10 cellular contexts compared by ENCODE assay signal in the genomic region with DNA sequence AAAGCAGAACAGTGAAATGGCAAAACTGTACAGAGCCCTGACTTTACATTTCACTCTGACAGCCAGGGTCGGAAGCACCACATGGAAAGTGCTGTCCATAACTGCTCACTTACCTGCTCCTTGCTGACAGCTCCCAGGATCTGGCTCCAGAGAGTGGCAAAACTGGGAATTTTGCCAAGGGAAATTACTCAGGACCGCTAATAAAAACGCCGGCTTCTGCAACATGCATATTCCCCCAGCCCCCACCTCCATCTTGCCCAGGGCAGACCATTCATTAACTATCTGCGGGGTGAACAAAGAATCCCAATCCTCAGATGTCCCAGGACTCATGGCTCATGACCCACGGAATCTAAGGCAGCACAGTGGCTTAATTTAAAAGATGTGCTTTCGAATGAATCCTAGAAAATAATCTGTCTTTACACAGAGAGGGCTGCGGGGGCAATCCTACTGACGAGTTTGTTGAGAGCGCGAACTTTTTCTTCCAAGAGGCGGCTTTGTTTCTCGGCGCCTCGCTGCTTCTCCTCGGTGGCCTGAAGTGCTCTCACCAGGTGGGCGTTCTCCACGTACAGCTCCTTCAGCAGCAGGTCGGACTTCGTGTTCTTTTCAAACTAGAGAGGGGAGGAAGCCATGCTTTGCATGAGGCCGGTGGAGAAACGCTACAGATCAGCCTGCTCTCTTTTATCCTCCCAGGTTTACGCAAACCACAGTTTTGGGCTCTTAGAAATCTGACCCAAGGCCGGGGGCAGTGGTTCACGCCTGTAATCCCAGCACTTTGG. TPM values are rescaled to one million over a fixed set of nuclear protein-coding genes. Genes with fewer than 3 reads are reported as not detected.
DNase-seq lines count a peak whose midpoint lies in the region; ATAC-seq, FAIRE-seq and TF ChIP-seq lines count a peak whose summit lies in the region.
"Had no signal": no experiment of that assay in that cellular context is flagged by ENCODE, and none has a peak within 500 bp of the region (broad histone marks: within the 10 kb centered on the region; RNA-seq: fewer than 3 reads in every experiment).

No MANE protein-coding gene starts in this region.

- ATAC-seq in GM21526 (IDR thresholded peaks at IDR 0.05; ENCODE audit: low FRiP score, unreplicated experiment) (no peak), GM21619 (IDR thresholded peaks at IDR 0.05; ENCODE audit: unreplicated experiment) (no peak), HG02981 (IDR thresholded peaks at IDR 0.05; ENCODE audit: unreplicated experiment) (no peak)

- no peak for FAIRE-seq in bronchial epithelial cell (lab: Jason Lieb, UNC)

- TF ChIP-seq CTCF in bronchial epithelial cell (IDR thresholded peaks at IDR 0.05; ENCODE audit: insufficient read depth, low read length, severe bottlenecking): no peak

- no peak overlapping the region for H3K4me3 ChIP-seq in bronchial epithelial cell (ENCODE audit: low read depth, low read length)

- no peaks in the 10 kb centered on the region for H3K27me3 ChIP-seq in bronchial epithelial cell (ENCODE audit: control insufficient read depth, insufficient read depth, low read length)

- no peaks in the 10 kb centered on the region for H3K36me3 ChIP-seq in bronchial epithelial cell (ENCODE audit: control insufficient read depth, insufficient read depth, low read length)

- peak; percentile 20 for DNase-seq in NCI-H146 (lab: John Stamatoyannopoulos, UW)
- DNase-seq in NCI-H146 treated with DMSO at 0.1 percent for 48 hours (lab: John Stamatoyannopoulos, UW; ENCODE audit: unreplicated experiment): no peak
- DNase-seq in NCI-H1105 (lab: John Stamatoyannopoulos, UW): peak; percentile 90
- peak; percentile 53 for DNase-seq in bronchial epithelial cell (ENCODE audit: low read depth)
- DNase-seq in non-pigmented ciliary epithelial cell (ENCODE audit: low read depth): peak; percentile 17
- DNase-seq: 8988T; activated effector memory CD4-positive, alpha-beta T cell treated with Interleukin-2 at 50 U/mL for 16 hours had no signal

RNA-seq across cellular contexts. Expression of a gene that starts 45.8 kb away (rescaled TPM):
- total RNA-seq in bronchial epithelial cell: 1.1 and 1.4 TPM in 2 replicates
